Comparison of ENCODE assay signal across 15 cellular contexts in genomic region chr14:104542871-104543830, GRCh38. TPM values are rescaled to one million over a fixed set of nuclear protein-coding genes. Genes with fewer than 3 reads are reported as not detected.
"Had no signal": no experiment of that assay in that cellular context is flagged by ENCODE, and none has a peak within 500 bp of the region (broad histone marks: within the 10 kb centered on the region; RNA-seq: fewer than 3 reads in every experiment).

No MANE protein-coding gene starts in this region.

- H3K27ac ChIP-seq: lower lobe of right lung, neural progenitor cell, pancreas, tibial nerve had no signal

- H3K9me3 ChIP-seq: lower lobe of right lung, pancreas, tibial nerve had no signal

- DNase-seq: activated CD4-positive, alpha-beta T cell treated with anti-CD3 and anti-CD28 coated beads, Interleukin-2, amount 50 U/mL, for 4 hours; activated CD4-positive, CD25-positive, alpha-beta regulatory T cell; activated CD8-positive, alpha-beta memory T cell treated with anti-CD3 and anti-CD28 coated beads, Interleukin-2, amount 10 ng/mL, durations not matched to agents 7 days and 5 days; activated T-cell treated with anti-CD3 and anti-CD28 coated beads, Interleukin-2, amount 50 U/mL, for 24 hours; erythroblast; hippocampal formation; lower lobe of right lung; midbrain; T-helper 17 cell had no signal

- H3K27ac Mint-ChIP-seq: activated CD8-positive, alpha-beta memory T cell treated with anti-CD3 and anti-CD28 coated beads, Interleukin-2, amount 10 ng/mL, durations not matched to agents 7 days and 5 days; activated T-cell treated with anti-CD3 and anti-CD28 coated beads, Interleukin-2, amount 50 U/mL, for 24 hours; dendritic cell treated with granulocyte-macrophage colony-stimulating factor and Interleukin-4, amounts not matched to agents 40 ng/mL and 50 ng/mL, for 4 days; neural progenitor cell; stimulated activated effector memory CD8-positive, alpha-beta T cell treated with anti-CD3 and anti-CD28 coated beads, Interleukin-12 subunit alpha, Interleukin-12 subunit beta, amount 100 ng/mL, for 72 hours; T-helper 17 cell had no signal

- H3K4me3 Mint-ChIP-seq: activated CD8-positive, alpha-beta memory T cell treated with anti-CD3 and anti-CD28 coated beads, Interleukin-2, amount 10 ng/mL, durations not matched to agents 7 days and 5 days; activated T-cell treated with anti-CD3 and anti-CD28 coated beads, Interleukin-2, amount 50 U/mL, for 24 hours; central memory CD8-positive, alpha-beta T cell; dendritic cell treated with granulocyte-macrophage colony-stimulating factor and Interleukin-4, amounts not matched to agents 40 ng/mL and 50 ng/mL, for 4 days; neural progenitor cell; stimulated activated effector memory CD8-positive, alpha-beta T cell treated with anti-CD3 and anti-CD28 coated beads, Interleukin-12 subunit alpha, Interleukin-12 subunit beta, amount 100 ng/mL, for 72 hours; T-helper 17 cell had no signal

- H3K36me3 ChIP-seq: lower lobe of right lung, neural progenitor cell, pancreas, tibial nerve had no signal

- ATAC-seq: activated CD8-positive, alpha-beta memory T cell treated with anti-CD3 and anti-CD28 coated beads, Interleukin-2, amount 10 ng/mL, durations not matched to agents 7 days and 5 days; lower lobe of right lung; pancreas; stimulated activated effector memory CD8-positive, alpha-beta T cell treated with anti-CD3 and anti-CD28 coated beads, Interleukin-12 subunit alpha, Interleukin-12 subunit beta, amount 100 ng/mL, for 72 hours; T-helper 17 cell had no signal

- H3K4me2 ChIP-seq: neural progenitor cell had no signal

- H3K9ac ChIP-seq: neural progenitor cell had no signal

- H3K9me3 Mint-ChIP-seq: activated T-cell treated with anti-CD3 and anti-CD28 coated beads, Interleukin-2, amount 50 U/mL, for 24 hours; central memory CD8-positive, alpha-beta T cell; dendritic cell treated with granulocyte-macrophage colony-stimulating factor and Interleukin-4, amounts not matched to agents 40 ng/mL and 50 ng/mL, for 4 days; neural progenitor cell; stimulated activated effector memory CD8-positive, alpha-beta T cell treated with anti-CD3 and anti-CD28 coated beads, Interleukin-12 subunit alpha, Interleukin-12 subunit beta, amount 100 ng/mL, for 72 hours had no signal

- H3K4me1 Mint-ChIP-seq: activated CD8-positive, alpha-beta memory T cell treated with anti-CD3 and anti-CD28 coated beads, Interleukin-2, amount 10 ng/mL, durations not matched to agents 7 days and 5 days; central memory CD8-positive, alpha-beta T cell; stimulated activated effector memory CD8-positive, alpha-beta T cell treated with anti-CD3 and anti-CD28 coated beads, Interleukin-12 subunit alpha, Interleukin-12 subunit beta, amount 100 ng/mL, for 72 hours had no signal

- H3K4me3 ChIP-seq: lower lobe of right lung, neural progenitor cell, pancreas, tibial nerve had no signal

- H3K4me1 ChIP-seq: lower lobe of right lung, neural progenitor cell, pancreas, tibial nerve had no signal

- H2AFZ ChIP-seq: neural progenitor cell had no signal

- H3K36me3 Mint-ChIP-seq: activated CD8-positive, alpha-beta memory T cell treated with anti-CD3 and anti-CD28 coated beads, Interleukin-2, amount 10 ng/mL, durations not matched to agents 7 days and 5 days; neural progenitor cell; stimulated activated effector memory CD8-positive, alpha-beta T cell treated with anti-CD3 and anti-CD28 coated beads, Interleukin-12 subunit alpha, Interleukin-12 subunit beta, amount 100 ng/mL, for 72 hours had no signal

- H3K27me3 ChIP-seq: neural progenitor cell had no signal

RNA-seq across cellular contexts. Expression of gene C14orf180, which starts 36.4 kb away (rescaled TPM):
- total RNA-seq: activated CD8-positive, alpha-beta memory T cell treated with anti-CD3 and anti-CD28 coated beads, Interleukin-2, amount 10 ng/mL, durations not matched to agents 7 days and 5 days; T-helper 17 cell had no signal
